ENCODE assay signal across 8 cellular contexts in genomic region chr10:123154092-123154942, GRCh38. TPM values are rescaled to one million over a fixed set of nuclear protein-coding genes. Genes with fewer than 3 reads are reported as not detected.
DNase-seq lines count a peak whose midpoint lies in the region; ATAC-seq and TF ChIP-seq lines count a peak whose summit lies in the region.

Gene BUB3, plus strand, starts transcription at chr10:123154402. Its CDS starts 516 bp downstream, at chr10:123154918.

- peak; percentile 98 for TF ChIP-seq POLR2A in GM15510 (IDR thresholded peaks at IDR 0.05; ENCODE audit: borderline replicate concordance, extremely low read depth, insufficient read length)

- ATAC-seq in HG02885 (IDR thresholded peaks at IDR 0.05; ENCODE audit: poor library complexity, unreplicated experiment) (peak; percentile 88), T-helper 17 cell (peak; percentile 92)

- peak within 1 kb of the TSS; percentile 98 for H3K27ac Mint-ChIP-seq in T-helper 17 cell
- peak within 1 kb of the TSS; percentile 98 for H3K27ac Mint-ChIP-seq in progenitor cell of endocrine pancreas

- H3K4me1 Mint-ChIP-seq in T-helper 17 cell: peaks cover 45% of the 10 kb centered on the region
- H3K4me1 Mint-ChIP-seq in progenitor cell of endocrine pancreas (ENCODE audit: low read depth): peaks cover 19% of the 10 kb centered on the region

- H3K27ac ChIP-seq in left ventricle myocardium inferior (replicated peaks): peak within 1 kb of the TSS; percentile 94

- peaks cover 36% of the 10 kb centered on the region for H3K36me3 ChIP-seq in left ventricle myocardium inferior

- H3K27me3 Mint-ChIP-seq in T-helper 17 cell (peaks cover 9% of the 10 kb centered on the region), progenitor cell of endocrine pancreas (peaks cover 42% of the 10 kb centered on the region)

- TF ChIP-seq CTCF in left ventricle myocardium inferior (IDR thresholded peaks at IDR 0.05; ENCODE audit: borderline replicate concordance) (peak; percentile 59), progenitor cell of endocrine pancreas (IDR thresholded peaks at IDR 0.05; ENCODE audit: unreplicated experiment) (no peak)

- no peaks in the 10 kb centered on the region for H3K9me3 ChIP-seq in T-helper 17 cell (ENCODE audit: control insufficient read depth, low read length, poor library complexity, severe bottlenecking)
- no peaks in the 10 kb centered on the region for H3K9me3 ChIP-seq in left ventricle myocardium inferior (replicated peaks)

- H3K4me1 ChIP-seq in left ventricle myocardium inferior: peaks cover 56% of the 10 kb centered on the region

- H3K9me3 Mint-ChIP-seq in progenitor cell of endocrine pancreas (ENCODE audit: low read depth): no peaks in the 10 kb centered on the region

- DNase-seq in NCI-H1694 treated with DMSO at 0.1 percent for 48 hours (lab: John Stamatoyannopoulos, UW) (peak; percentile 88), T-helper 17 cell (peak; percentile 71 to 85 (median 80)), amygdala (lab: John Stamatoyannopoulos, UW) (peak; percentile 69 to 100 (median 99)), left ventricle myocardium inferior (peak; percentile 98), progenitor cell of endocrine pancreas (ENCODE audit: low spot score, unreplicated experiment) (peak; percentile 92), ureter (ENCODE audit: low spot score) (peak; percentile 99)

- H3K4me3 ChIP-seq in left ventricle myocardium inferior: peak within 1 kb of the TSS; percentile 98

- H3K36me3 Mint-ChIP-seq in T-helper 17 cell (ENCODE audit: low read depth): peaks cover 14% of the 10 kb centered on the region
- peaks cover 13% of the 10 kb centered on the region for H3K36me3 Mint-ChIP-seq in progenitor cell of endocrine pancreas (ENCODE audit: insufficient read depth)

- H3K27me3 ChIP-seq in left ventricle myocardium inferior (ENCODE audit: low read depth): peaks cover 43% of the 10 kb centered on the region

- intact Hi-C loops in left ventricle myocardium inferior (cut with micrococcal nuclease): no loop called here

- H3K4me3 Mint-ChIP-seq in T-helper 17 cell: peak within 1 kb of the TSS; percentile 100
- peak within 1 kb of the TSS; percentile 100 for H3K4me3 Mint-ChIP-seq in progenitor cell of endocrine pancreas (ENCODE audit: low read depth)

RNA-seq across cellular contexts. Expression of gene BUB3, which starts in this region (rescaled TPM):
- total RNA-seq in T-helper 17 cell (100 to 1,000 TPM; 105 to 111 TPM), left ventricle myocardium inferior (33.5 TPM), progenitor cell of endocrine pancreas (92.3 and 93.2 TPM in 2 replicates), ureter (72.5 TPM)

Comparison
In these comparisons a context has a peak if more than half of its experiments do, and no peak if none do; other contexts are left out.
1. Peak in every context shown above with its lines: DNase-seq, ATAC-seq, H3K4me3 ChIP-seq and H3K27ac ChIP-seq.